19 cellular contexts compared by ENCODE assay signal in the genomic region with DNA sequence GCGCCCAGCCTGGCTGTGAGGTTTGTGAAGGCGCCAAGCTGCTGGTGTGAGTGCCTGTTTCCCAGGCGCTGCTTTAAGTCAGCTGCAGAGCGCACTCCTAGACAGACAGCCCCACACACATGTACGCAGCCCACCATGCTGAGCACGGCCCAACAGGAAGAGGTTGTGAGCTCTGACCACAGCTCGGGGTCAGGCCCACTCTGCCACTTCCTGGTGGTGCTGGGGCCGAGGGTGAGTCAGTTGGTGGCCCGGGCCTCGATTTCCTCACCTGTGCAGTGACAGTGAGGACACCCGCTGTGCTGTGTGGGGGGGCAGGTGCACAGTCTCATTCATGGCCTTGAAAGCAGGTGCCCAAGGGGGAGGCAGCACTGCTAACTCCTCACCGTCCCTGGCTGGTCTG.
DNase-seq lines count a peak whose midpoint lies in the region; ATAC-seq and TF ChIP-seq lines count a peak whose summit lies in the region.
"Had no signal": no experiment of that assay in that cellular context is flagged by ENCODE, and none has a peak within 500 bp of the region (broad histone marks: within the 10 kb centered on the region; RNA-seq: fewer than 3 reads in every experiment).

No MANE protein-coding gene starts in this region.

- peaks cover 45% of the 10 kb centered on the region for H3K4me1 Mint-ChIP-seq in central memory CD8-positive, alpha-beta T cell

- H3K9me3 ChIP-seq in ascending aorta = no peaks in the 10 kb centered on the region
- H3K9me3 ChIP-seq: colonic mucosa, ovary had no signal

- no peak overlapping the region for H3K27ac ChIP-seq in ascending aorta
- H3K27ac ChIP-seq: colonic mucosa, ovary had no signal

- H3K27me3 ChIP-seq in ascending aorta = no peaks in the 10 kb centered on the region
- H3K27me3 ChIP-seq: colonic mucosa, ovary had no signal

- H3K4me3 Mint-ChIP-seq in central memory CD8-positive, alpha-beta T cell = peak overlapping the region; percentile 59
- H3K4me3 Mint-ChIP-seq: activated CD4-positive, alpha-beta memory T cell treated with anti-CD3 and anti-CD28 coated beads, Interleukin-2, amount 10 ng/mL, durations not matched to agents 7 days and 5 days; activated naive CD4-positive, alpha-beta T cell treated with anti-CD3 and anti-CD28 coated beads, Interleukin-2, amount 10 ng/mL, durations not matched to agents 7 days and 5 days; WTC11 had no signal

- peak; percentile 68 for DNase-seq in activated CD8-positive, alpha-beta memory T cell treated with anti-CD3 and anti-CD28 coated beads for 24 hours
- DNase-seq in activated CD8-positive, alpha-beta memory T cell treated with anti-CD3 and anti-CD28 coated beads, Interleukin-2, amount 50 U/mL, for 4 hours = no peak
- peak; percentile 29 for DNase-seq in MV-4-11 (lab: John Stamatoyannopoulos, UW)
- peak in 1 of 2 donors; percentile 18 for DNase-seq in central memory CD8-positive, alpha-beta T cell (ENCODE audit: low spot score in 2 of 2)
- DNase-seq in stimulated activated CD8-positive, alpha-beta memory T cell treated with anti-CD3 and anti-CD28 coated beads, Interleukin-7, amount 100 ng/mL, for 4 hours (ENCODE audit: low read depth in 2 of 2) = peak; percentile 3 to 23
- DNase-seq in ascending aorta (ENCODE audit: low spot score in 2 of 2) = no peak
- DNase-seq in cerebellum (ENCODE audit: low spot score) = no peak
- DNase-seq: activated CD4-positive, alpha-beta memory T cell treated with anti-CD3 and anti-CD28 coated beads, Interleukin-2, amount 10 ng/mL, durations not matched to agents 7 days and 5 days; activated naive CD4-positive, alpha-beta T cell treated with anti-CD3 and anti-CD28 coated beads, Interleukin-2, amount 10 ng/mL, durations not matched to agents 7 days and 5 days; colonic mucosa; H7; head of caudate nucleus; NCI-H2227 treated with DMSO at 0.1 percent for 48 hours; ovary had no signal

- H3K27me3 Mint-ChIP-seq in central memory CD8-positive, alpha-beta T cell = no peaks in the 10 kb centered on the region
- H3K27me3 Mint-ChIP-seq: activated CD4-positive, alpha-beta memory T cell treated with anti-CD3 and anti-CD28 coated beads, Interleukin-2, amount 10 ng/mL, durations not matched to agents 7 days and 5 days; activated naive CD4-positive, alpha-beta T cell treated with anti-CD3 and anti-CD28 coated beads, Interleukin-2, amount 10 ng/mL, durations not matched to agents 7 days and 5 days had no signal

- H3K9me3 Mint-ChIP-seq in central memory CD8-positive, alpha-beta T cell = no peaks in the 10 kb centered on the region
- H3K9me3 Mint-ChIP-seq: activated CD4-positive, alpha-beta memory T cell treated with anti-CD3 and anti-CD28 coated beads, Interleukin-2, amount 10 ng/mL, durations not matched to agents 7 days and 5 days; activated naive CD4-positive, alpha-beta T cell treated with anti-CD3 and anti-CD28 coated beads, Interleukin-2, amount 10 ng/mL, durations not matched to agents 7 days and 5 days; WTC11 had no signal

- intact Hi-C loops in ascending aorta (cut with DNase I) = no loop called here

- H3K27ac Mint-ChIP-seq in central memory CD8-positive, alpha-beta T cell (ENCODE audit: low read depth) = peak overlapping the region; percentile 82
- H3K27ac Mint-ChIP-seq: activated CD4-positive, alpha-beta memory T cell treated with anti-CD3 and anti-CD28 coated beads, Interleukin-2, amount 10 ng/mL, durations not matched to agents 7 days and 5 days; activated naive CD4-positive, alpha-beta T cell treated with anti-CD3 and anti-CD28 coated beads, Interleukin-2, amount 10 ng/mL, durations not matched to agents 7 days and 5 days; WTC11 had no signal

- peak; percentile 49 for ATAC-seq in central memory CD8-positive, alpha-beta T cell (replicated peaks; ENCODE audit: extremely low read depth, poor library complexity, severe bottlenecking)
- no peak for ATAC-seq in GM19455 (IDR thresholded peaks at IDR 0.05; ENCODE audit: unreplicated experiment)
- ATAC-seq: Panc1, sciatic nerve, WTC11 had no signal

- TF ChIP-seq CTCF in ascending aorta (IDR thresholded peaks at IDR 0.05) = no peak

- H3K4me3 ChIP-seq in ascending aorta = no peak overlapping the region
- H3K4me3 ChIP-seq: colonic mucosa, lung, ovary had no signal

- H3K36me3 Mint-ChIP-seq in central memory CD8-positive, alpha-beta T cell (ENCODE audit: insufficient read depth) = peaks cover 14% of the 10 kb centered on the region

- peaks cover 47 to 59% of the 10 kb centered on the region in 2 donors for H3K36me3 ChIP-seq in ascending aorta
- H3K36me3 ChIP-seq: ovary had no signal

- H3K4me1 ChIP-seq in ascending aorta = no peaks in the 10 kb centered on the region
- H3K4me1 ChIP-seq: colonic mucosa had no signal

Comparison
In these comparisons a context has a peak if more than half of its experiments do, and no peak if none do; other contexts are left out.
1. DNase-seq: peak in activated CD8-positive, alpha-beta memory T cell treated with anti-CD3 and anti-CD28 coated beads for 24 hours (single experiment), MV-4-11 (single experiment) and stimulated activated CD8-positive, alpha-beta memory T cell treated with anti-CD3 and anti-CD28 coated beads, Interleukin-7, amount 100 ng/mL, for 4 hours (2 of 2); none in activated CD8-positive, alpha-beta memory T cell treated with anti-CD3 and anti-CD28 coated beads, Interleukin-2, amount 50 U/mL, for 4 hours (single experiment), ascending aorta (0 of 2) and cerebellum (single experiment).